Comparison of ENCODE assay signal across 29 cellular contexts in the genomic region with DNA sequence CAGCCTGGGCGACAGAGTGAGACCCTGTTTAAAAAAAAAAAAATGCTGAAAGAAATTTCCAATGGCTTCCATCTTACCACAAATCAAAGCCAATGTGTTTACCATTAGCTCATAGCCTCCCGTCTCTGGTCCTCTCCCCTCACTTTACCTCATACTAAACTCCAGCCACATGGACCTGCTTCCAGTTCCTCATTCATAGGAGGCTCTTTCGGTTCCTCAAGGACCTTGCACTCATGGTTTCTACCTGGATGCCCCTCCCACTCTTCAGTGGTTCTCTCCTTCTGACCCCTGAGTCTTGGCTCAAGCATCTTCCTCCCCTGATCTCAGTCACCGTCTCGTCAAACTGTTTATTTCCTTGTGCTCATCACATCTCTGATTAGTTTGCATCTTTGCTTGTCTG. TPM values are rescaled to one million over a fixed set of nuclear protein-coding genes. Genes with fewer than 3 reads are reported as not detected.
A peak's percentile ranks its signal among the peaks of the same experiment; 100 is the strongest.
DNase-seq lines count a peak whose midpoint lies in the region; ATAC-seq, FAIRE-seq and TF ChIP-seq lines count a peak whose summit lies in the region.
"Had no signal": no experiment of that assay in that cellular context is flagged by ENCODE, and none has a peak within 500 bp of the region (broad histone marks: within the 10 kb centered on the region; RNA-seq: fewer than 3 reads in every experiment).

No MANE protein-coding gene starts in this region.

- peak; percentile 52 for DNase-seq in CD1c-positive myeloid dendritic cell (ENCODE audit: extremely low spot score)
- no peak for DNase-seq in GM18507 (ENCODE audit: extremely low spot score, insufficient read length, low read depth)
- DNase-seq in NOMO-1 (lab: John Stamatoyannopoulos, UW; ENCODE audit: unreplicated experiment in 2 of 2), result peak; percentile 26 to 57
- DNase-seq in epidermal melanocyte (ENCODE audit: insufficient read length, low spot score), result peak; percentile 10
- no peak for DNase-seq in HuH-7 (ENCODE audit: low spot score)
- DNase-seq in type B pancreatic cell (ENCODE audit: extremely low spot score, unreplicated experiment), result no peak
- no peak for DNase-seq in effector memory CD8-positive, alpha-beta T cell
- no peak for DNase-seq in G401 (ENCODE audit: low spot score)
- DNase-seq: activated CD8-positive, alpha-beta memory T cell treated with anti-CD3 and anti-CD28 coated beads, Interleukin-2, amount 10 ng/mL, durations not matched to agents 7 days and 5 days; activated naive CD8-positive, alpha-beta T cell treated with anti-CD3 and anti-CD28 coated beads, Interleukin-2, amount 50 U/mL, for 24 hours; activated T-cell treated with anti-CD3 and anti-CD28 coated beads, Interleukin-2, amount 50 U/mL, for 72 hours; Calu3; CD4-positive, CD25-positive, alpha-beta regulatory T cell; DND-41; effector CD8-positive, alpha-beta T cell; erythroblast; GM23248; immature natural killer cell; KBM-7; left lung; MM.1S; NCI-H1436 treated with DMSO at 0.1 percent for 48 hours; NCI-H226; NCI-H69; nephron progenitor cell; stimulated activated CD4-positive, alpha-beta T cell treated with anti-CD3 and anti-CD28 coated beads, Interleukin-4, amount 100 ng/mL, for 24 hours; transverse colon had no signal

- in situ Hi-C loops in G401 (cut with HindIII; ENCODE audit: low sequenced_read_pairs), result no loop called here

- H3K4me1 Mint-ChIP-seq in type B pancreatic cell (ENCODE audit: unreplicated experiment), result no peaks in the 10 kb centered on the region
- H3K4me1 Mint-ChIP-seq in effector memory CD8-positive, alpha-beta T cell (ENCODE audit: low read depth in 2 of 2), result peaks cover 6 to 12% of the 10 kb centered on the region in 2 donors

- H3K27me3 Mint-ChIP-seq in type B pancreatic cell, result peaks cover 25% of the 10 kb centered on the region
- peaks cover 24 to 53% of the 10 kb centered on the region in 2 donors for H3K27me3 Mint-ChIP-seq in effector memory CD8-positive, alpha-beta T cell

- TF ChIP-seq CTCF in type B pancreatic cell (conservative IDR thresholded peaks at IDR 0.05), result no peak

- ATAC-seq in effector memory CD8-positive, alpha-beta T cell (replicated peaks), result no peak
- ATAC-seq: activated CD8-positive, alpha-beta memory T cell treated with anti-CD3 and anti-CD28 coated beads, Interleukin-2, amount 10 ng/mL, durations not matched to agents 7 days and 5 days; activated naive CD8-positive, alpha-beta T cell treated with anti-CD3 and anti-CD28 coated beads, Interleukin-2, amount 50 U/mL, for 24 hours; activated T-cell treated with anti-CD3 and anti-CD28 coated beads, Interleukin-2, amount 50 U/mL, for 72 hours; left lung had no signal

- H3K9me3 Mint-ChIP-seq in type B pancreatic cell, result no peaks in the 10 kb centered on the region
- H3K9me3 Mint-ChIP-seq in effector memory CD8-positive, alpha-beta T cell, result no peaks in the 10 kb centered on the region
- H3K9me3 Mint-ChIP-seq: activated naive CD8-positive, alpha-beta T cell treated with anti-CD3 and anti-CD28 coated beads, Interleukin-2, amount 50 U/mL, for 24 hours; activated T-cell treated with anti-CD3 and anti-CD28 coated beads, Interleukin-2, amount 50 U/mL, for 72 hours; CD4-positive, CD25-positive, alpha-beta regulatory T cell; nephron progenitor cell had no signal

- no peak overlapping the region for H3K4me3 Mint-ChIP-seq in type B pancreatic cell
- H3K4me3 Mint-ChIP-seq in effector memory CD8-positive, alpha-beta T cell, result no peak overlapping the region
- H3K4me3 Mint-ChIP-seq: activated CD8-positive, alpha-beta memory T cell treated with anti-CD3 and anti-CD28 coated beads, Interleukin-2, amount 10 ng/mL, durations not matched to agents 7 days and 5 days; activated naive CD8-positive, alpha-beta T cell treated with anti-CD3 and anti-CD28 coated beads, Interleukin-2, amount 50 U/mL, for 24 hours; activated T-cell treated with anti-CD3 and anti-CD28 coated beads, Interleukin-2, amount 50 U/mL, for 72 hours; memory B cell; nephron progenitor cell had no signal

- H3K27ac Mint-ChIP-seq in type B pancreatic cell, result no peak overlapping the region
- H3K27ac Mint-ChIP-seq in effector memory CD8-positive, alpha-beta T cell, result no peak overlapping the region
- H3K27ac Mint-ChIP-seq: activated CD8-positive, alpha-beta memory T cell treated with anti-CD3 and anti-CD28 coated beads, Interleukin-2, amount 10 ng/mL, durations not matched to agents 7 days and 5 days; activated naive CD8-positive, alpha-beta T cell treated with anti-CD3 and anti-CD28 coated beads, Interleukin-2, amount 50 U/mL, for 24 hours; activated T-cell treated with anti-CD3 and anti-CD28 coated beads, Interleukin-2, amount 50 U/mL, for 72 hours; immature natural killer cell; memory B cell; nephron progenitor cell had no signal

- peak; percentile 73 for FAIRE-seq in GM18507 (lab: Jason Lieb, UNC)
- FAIRE-seq: A204.1 had no signal

- H3K36me3 Mint-ChIP-seq in type B pancreatic cell, result no peaks in the 10 kb centered on the region
- H3K36me3 Mint-ChIP-seq in effector memory CD8-positive, alpha-beta T cell (ENCODE audit: insufficient read depth), result peaks cover 8% of the 10 kb centered on the region
- H3K36me3 Mint-ChIP-seq: activated CD8-positive, alpha-beta memory T cell treated with anti-CD3 and anti-CD28 coated beads, Interleukin-2, amount 10 ng/mL, durations not matched to agents 7 days and 5 days; immature natural killer cell had no signal

RNA-seq across cellular contexts. Expression of gene DEF8, which starts 3.8 kb away (rescaled TPM):
- 61.0 and 63.5 TPM in 2 replicates for total RNA-seq in type B pancreatic cell (ENCODE audit: low replicate concordance)
- total RNA-seq in G401 (2014; rRNA removed; shearing (Covaris generic)), result 122 and 167 TPM in 2 replicates

RNA-seq across cellular contexts. Expression of gene TUBB3, which starts 21.6 kb away (rescaled TPM):
- 62.0 and 91.4 TPM in 2 replicates for total RNA-seq in type B pancreatic cell (ENCODE audit: low replicate concordance)
- total RNA-seq in G401 (2014; rRNA removed; shearing (Covaris generic)), result 264 and 266 TPM in 2 replicates

RNA-seq across cellular contexts. Expression of gene MC1R, which starts 26.1 kb away (rescaled TPM):
- total RNA-seq in type B pancreatic cell (ENCODE audit: low replicate concordance), result 3.6 and 3.8 TPM in 2 replicates
- 17.2 and 20.1 TPM in 2 replicates for total RNA-seq in G401 (2014; rRNA removed; shearing (Covaris generic))

Comparison
In these comparisons a context has a peak if more than half of its experiments do, and no peak if none do; other contexts are left out.
1. DNase-seq: peak in CD1c-positive myeloid dendritic cell (single experiment), NOMO-1 (2 of 2) and epidermal melanocyte (single experiment); none in GM18507 (single experiment), HuH-7 (single experiment), type B pancreatic cell (single experiment), effector memory CD8-positive, alpha-beta T cell (0 of 3) and G401 (single experiment).